26 cellular contexts compared by ENCODE assay signal in genomic region chr3:107412376-107412775, GRCh38. TPM values are rescaled to one million over a fixed set of nuclear protein-coding genes. Genes with fewer than 3 reads are reported as not detected.
DNase-seq lines count a peak whose midpoint lies in the region; FAIRE-seq and TF ChIP-seq lines count a peak whose summit lies in the region.
"Had no signal": no experiment of that assay in that cellular context is flagged by ENCODE, and none has a peak within 500 bp of the region (broad histone marks: within the 10 kb centered on the region; RNA-seq: fewer than 3 reads in every experiment).

No MANE protein-coding gene starts in this region.

- no peaks in the 10 kb centered on the region for H3K79me2 ChIP-seq in Karpas-422 (ENCODE audit: low read length)
- H3K79me2 ChIP-seq in astrocyte (ENCODE audit: insufficient read depth, low read length), result no peaks in the 10 kb centered on the region

- TF ChIP-seq CTCF in astrocyte (IDR thresholded peaks at IDR 0.05; ENCODE audit: insufficient read depth, low read depth, low read length) (no peak), mesothelial cell of epicardium (IDR thresholded peaks at IDR 0.05; ENCODE audit: unreplicated experiment) (no peak)

- H3K36me3 ChIP-seq in Karpas-422 (ENCODE audit: insufficient read depth, low read length), result 0 out of 2 replicates have a peak, but pooled peaks cover 4% of the 10 kb centered on the region
- H3K36me3 ChIP-seq in astrocyte (ENCODE audit: insufficient read depth, low read length), result no peaks in the 10 kb centered on the region
- H3K36me3 ChIP-seq: brain microvascular endothelial cell, heart left ventricle, stomach had no signal

- no peaks in the 10 kb centered on the region for H3K9me2 ChIP-seq in Karpas-422 (replicated peaks; ENCODE audit: insufficient read depth, low read length)

- H3K4me1 ChIP-seq in Karpas-422 (ENCODE audit: low read length) (no peaks in the 10 kb centered on the region), astrocyte (ENCODE audit: insufficient read depth, low read length) (no peaks in the 10 kb centered on the region)
- H3K4me1 ChIP-seq: stomach had no signal

- H3K27ac Mint-ChIP-seq in astrocyte (ENCODE audit: unreplicated experiment) (no peak overlapping the region), mesothelial cell of epicardium (no peak overlapping the region)
- H3K27ac Mint-ChIP-seq: activated B cell treated with CpG ODN at 0.5 μM for 24 hours; activated CD4-positive, alpha-beta memory T cell treated with anti-CD3 and anti-CD28 coated beads, Interleukin-2, amount 10 ng/mL, durations not matched to agents 7 days and 5 days; CD14-positive monocyte; type B pancreatic cell had no signal

- H3K36me3 Mint-ChIP-seq in astrocyte (ENCODE audit: low read depth, unreplicated experiment) (peaks cover 2% of the 10 kb centered on the region), mesothelial cell of epicardium (peaks cover 16% of the 10 kb centered on the region)
- H3K36me3 Mint-ChIP-seq: CD14-positive monocyte, type B pancreatic cell had no signal

- peaks cover 22% of the 10 kb centered on the region for H3K4me1 Mint-ChIP-seq in astrocyte (ENCODE audit: low read depth, unreplicated experiment)
- H3K4me1 Mint-ChIP-seq in mesothelial cell of epicardium, result peaks cover 11% of the 10 kb centered on the region
- H3K4me1 Mint-ChIP-seq: CD14-positive monocyte had no signal

- H3K9me3 Mint-ChIP-seq in astrocyte (ENCODE audit: unreplicated experiment) (peaks cover 11% of the 10 kb centered on the region), mesothelial cell of epicardium (peaks cover 27% of the 10 kb centered on the region)

- no peak overlapping the region for H3K4me3 ChIP-seq in Karpas-422 (ENCODE audit: low read length)
- no peak overlapping the region for H3K4me3 ChIP-seq in astrocyte (ENCODE audit: insufficient read depth, low read depth, low read length)
- H3K4me3 ChIP-seq: coronary artery, GM12878, heart left ventricle, stomach had no signal

- H3K4me3 Mint-ChIP-seq in astrocyte (ENCODE audit: unreplicated experiment) (no peak overlapping the region), mesothelial cell of epicardium (no peak overlapping the region)
- H3K4me3 Mint-ChIP-seq: activated B cell treated with CpG ODN at 0.5 μM for 24 hours; activated CD4-positive, alpha-beta memory T cell treated with anti-CD3 and anti-CD28 coated beads, Interleukin-2, amount 10 ng/mL, durations not matched to agents 7 days and 5 days; CD14-positive monocyte; type B pancreatic cell had no signal

- H4K20me1 ChIP-seq in Karpas-422 (ENCODE audit: insufficient read depth, low read depth, low read length) (no peaks in the 10 kb centered on the region), astrocyte (ENCODE audit: insufficient read depth, low read length) (no peaks in the 10 kb centered on the region)

- H3K9me3 ChIP-seq in Karpas-422 (ENCODE audit: low read length), result peaks cover 11% of the 10 kb centered on the region; the same call in 1 of the 2 replicates
- peaks cover 3% of the 10 kb centered on the region for H3K9me3 ChIP-seq in astrocyte (ENCODE audit: insufficient read depth, low read depth, low read length)

- no peaks in the 10 kb centered on the region for H3K27me3 ChIP-seq in Karpas-422 (ENCODE audit: low read length)
- H3K27me3 ChIP-seq in astrocyte (ENCODE audit: insufficient read depth, low read length), result no peaks in the 10 kb centered on the region
- H3K27me3 ChIP-seq: brain microvascular endothelial cell, heart left ventricle, stomach had no signal

- no peak overlapping the region for H3K9ac ChIP-seq in Karpas-422 (ENCODE audit: low read length)
- H3K9ac ChIP-seq in astrocyte (ENCODE audit: low read length), result no peak overlapping the region

- H3K4me2 ChIP-seq in Karpas-422 (ENCODE audit: low read depth, low read length, poor library complexity, severe bottlenecking), result no peak overlapping the region
- H3K4me2 ChIP-seq in astrocyte (ENCODE audit: low read length), result no peak overlapping the region

- peak; percentile 35 for DNase-seq in Ammon's horn (ENCODE audit: low spot score)
- peak; percentile 11 for DNase-seq in Karpas-422
- DNase-seq in astrocyte (ENCODE audit: low read depth), result peak; percentile 29
- peak; percentile 62 for DNase-seq in myocyte (ENCODE audit: low read depth)
- no peak for DNase-seq in caudate nucleus (lab: John Stamatoyannopoulos, UW)
- no peak for DNase-seq in KG1 (lab: John Stamatoyannopoulos, UW)
- no peak for DNase-seq in GM19238 (ENCODE audit: insufficient read length, low spot score)
- DNase-seq in mesothelial cell of epicardium (ENCODE audit: low spot score in 2 of 2, unreplicated experiment in 2 of 2), result no peak
- DNase-seq: activated B cell treated with CpG ODN at 0.5 μM for 24 hours; activated CD4-positive, alpha-beta memory T cell treated with anti-CD3 and anti-CD28 coated beads, Interleukin-2, amount 10 ng/mL, durations not matched to agents 7 days and 5 days; activated gamma-delta T cell; activated T-cell treated with anti-CD3 and anti-CD28 coated beads for 4 hours; brain microvascular endothelial cell; GF-D8; heart left ventricle; KBM-7; mesendoderm; naive thymus-derived CD8-positive, alpha-beta T cell; NCI-H1048; NCI-H524 treated with DMSO at 0.1 percent for 48 hours; stomach had no signal

- no peak overlapping the region for H3K27ac ChIP-seq in Karpas-422 (ENCODE audit: low read length)
- no peak overlapping the region for H3K27ac ChIP-seq in astrocyte (ENCODE audit: low read depth, low read length)
- H3K27ac ChIP-seq in caudate nucleus (ENCODE audit: low read depth, low read length), result no peak overlapping the region
- H3K27ac ChIP-seq: brain microvascular endothelial cell, coronary artery, stomach had no signal

- H2AFZ ChIP-seq in Karpas-422 (ENCODE audit: low read length), result no peak overlapping the region
- no peak overlapping the region for H2AFZ ChIP-seq in astrocyte (ENCODE audit: low read depth, low read length)

- H3K27me3 Mint-ChIP-seq in astrocyte (ENCODE audit: low read depth, unreplicated experiment) (no peaks in the 10 kb centered on the region), mesothelial cell of epicardium (ENCODE audit: low read depth) (no peaks in the 10 kb centered on the region)
- H3K27me3 Mint-ChIP-seq: activated B cell treated with CpG ODN at 0.5 μM for 24 hours, type B pancreatic cell had no signal

- peak; percentile 32 for FAIRE-seq in astrocyte (lab: Jason Lieb, UNC)
- FAIRE-seq: GM12878 had no signal

RNA-seq across cellular contexts. Expression of gene CCDC54, which starts 35.1 kb away (rescaled TPM):
- not detected in 2 replicates for total RNA-seq in Karpas-422 (2014; rRNA removed; shearing (Covaris generic); ENCODE audit: low replicate concordance)
- total RNA-seq in astrocyte (not detected in 2 replicates), myocyte (not detected in 2 replicates), mesothelial cell of epicardium (not detected in 3 replicates)
- 0.63 TPM for polyA plus RNA-seq in myocyte (2012)
- total RNA-seq: activated B cell treated with CpG ODN at 0.5 μM for 24 hours; activated CD4-positive, alpha-beta memory T cell treated with anti-CD3 and anti-CD28 coated beads, Interleukin-2, amount 10 ng/mL, durations not matched to agents 7 days and 5 days; GM12878; heart left ventricle; naive thymus-derived CD8-positive, alpha-beta T cell; osteoblast; stomach had no signal
- polyA plus RNA-seq: CD14-positive monocyte; GM12878; heart left ventricle; naive thymus-derived CD8-positive, alpha-beta T cell; stomach had no signal

Comparison
In these comparisons a context has a peak if more than half of its experiments do, and no peak if none do; other contexts are left out.
1. DNase-seq: peak in Ammon's horn (single experiment), Karpas-422 (single experiment), astrocyte (single experiment) and myocyte (single experiment); none in caudate nucleus (0 of 61), KG1 (single experiment), GM19238 (single experiment) and mesothelial cell of epicardium (0 of 2).